Comparison of ENCODE assay signal across 15 cellular contexts in the genomic region with DNA sequence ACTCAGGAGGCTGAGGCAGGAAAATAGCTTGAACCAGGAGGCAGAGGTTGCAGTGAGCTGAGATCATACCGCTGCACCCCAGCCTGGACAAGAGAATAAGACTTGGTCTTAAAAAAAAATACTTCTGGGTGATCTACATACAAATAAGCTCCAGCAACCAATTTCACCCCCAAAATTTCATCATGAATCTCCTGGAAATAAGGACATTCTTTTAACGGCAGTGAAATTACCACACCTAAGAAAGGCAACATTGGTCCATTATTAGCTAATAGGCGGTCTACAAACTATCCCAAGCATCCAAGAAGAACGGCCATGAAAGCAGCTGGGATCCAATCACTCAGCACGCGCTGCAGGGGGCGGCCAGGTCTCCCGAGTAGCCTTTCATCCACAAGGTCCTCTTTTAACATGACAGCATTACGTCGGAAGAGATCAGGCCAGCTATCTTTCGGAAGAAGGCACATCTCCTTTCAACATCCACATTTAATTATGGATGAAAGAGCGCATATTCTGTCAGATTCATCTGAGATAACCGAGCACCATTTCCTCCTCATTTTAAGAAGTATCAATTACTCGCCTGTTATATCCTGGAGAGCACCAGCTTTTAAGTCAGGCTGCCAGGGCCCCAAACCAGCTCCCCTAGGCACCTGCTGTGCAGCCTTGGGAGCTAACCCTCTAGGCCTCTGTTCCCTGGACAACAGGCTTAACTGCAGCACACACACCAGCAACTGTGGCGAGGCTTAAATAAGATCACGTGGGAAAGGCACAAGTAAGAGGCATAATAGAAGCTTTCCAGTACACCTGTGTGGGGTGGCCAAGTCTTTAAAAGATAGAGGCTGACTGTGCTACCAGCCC. TPM values are rescaled to one million over a fixed set of nuclear protein-coding genes. Genes with fewer than 3 reads are reported as not detected.
DNase-seq lines count a peak whose midpoint lies in the region; ATAC-seq, FAIRE-seq and TF ChIP-seq lines count a peak whose summit lies in the region.
"Had no signal": no experiment of that assay in that cellular context is flagged by ENCODE, and none has a peak within 500 bp of the region (broad histone marks: within the 10 kb centered on the region; RNA-seq: fewer than 3 reads in every experiment).

No MANE protein-coding gene starts in this region.

- H3K36me3 ChIP-seq in BLaER1 treated with 17β-estradiol and CSF1 and Interleukin-3, amounts not matched to agents 10 nM and 100 nM, result peaks cover 11 to 29% (median 22%) of the 10 kb centered on the region in 11 experiments
- no peaks in the 10 kb centered on the region for H3K36me3 ChIP-seq in GM23338 (ENCODE audit: insufficient read depth)
- peaks cover 3 to 14% of the 10 kb centered on the region in 2 experiments for H3K36me3 ChIP-seq in GM12878 (ENCODE audit: control insufficient read depth in 2 of 2, insufficient read depth in 2 of 2, low read length in 1 of 2)
- H3K36me3 ChIP-seq in SK-N-SH (replicated peaks in 1 of 2; ENCODE audit: control insufficient read depth in 1 of 2, insufficient read depth in 2 of 2, low read length in 1 of 2), result peaks cover 8 to 14% of the 10 kb centered on the region in 2 experiments
- H3K36me3 ChIP-seq: ovary had no signal

- WGBS in GM12878 (ENCODE audit: insufficient coverage, insufficient replicate concordance, low lambda C conversion rate, missing lambda C conversion rate), result 65% methylated on average over 16 of the region's 16 CpGs
- 90% methylated on average over 16 of the region's 16 CpGs for WGBS in SK-N-SH (ENCODE audit: low lambda C conversion rate)

- ATAC-seq in GM23338 (no peak), GM12878 (no peak), HG02571 (IDR thresholded peaks at IDR 0.05; ENCODE audit: unreplicated experiment) (no peak), HG03565 (IDR thresholded peaks at IDR 0.05; ENCODE audit: unreplicated experiment) (no peak)

- H3F3A ChIP-seq in GM23338 (replicated peaks; ENCODE audit: low read depth) (no peaks in the 10 kb centered on the region), SK-N-SH (replicated peaks; ENCODE audit: insufficient read depth) (no peaks in the 10 kb centered on the region)

- in situ Hi-C loops in GM12878 (cut with MboI), result no loop called here

- no peak overlapping the region for H3K27ac Mint-ChIP-seq in GM23338
- H3K27ac Mint-ChIP-seq in neural crest cell (ENCODE audit: unreplicated experiment), result no peak overlapping the region

- intact Hi-C loops in GM12878 (cut with micrococcal nuclease; ENCODE audit: unreplicated experiment), result loop anchor here (2.0 kb wide), 1 partner anchor 37 kb away; no protein-coding TSS in a partner anchor

- SMC1A ChIA-PET in GM12878 (lab: Charles Lee; ENCODE audit: uncharacterized antibody, unreplicated experiment), result interaction anchor here (0.9 to 4.5 kb wide), 15 partner anchors 8 to 150 kb away, joined by 3 to 112 read pairs (median 7); no protein-coding TSS in a partner anchor

- no TSS peak for BruUV-seq in GM12878 (replicated peaks; lab: Mats Ljungman, UMichigan)

- DNase-seq in GM23338 (ENCODE audit: low spot score) (peak; percentile 20), GM12878 (ENCODE audit: low read depth, low spot score) (no peak), neural crest cell (ENCODE audit: low read depth, low spot score) (no peak), SK-N-SH (no peak)
- no peak for DNase-seq in activated CD4-positive, CD25-positive, alpha-beta regulatory T cell treated with anti-CD3 and anti-CD28 coated beads, Interleukin-2, amount 50 U/mL, for 72 hours
- DNase-seq: activated CD4-positive, alpha-beta T cell treated with anti-CD3 and anti-CD28 coated beads for 1 hour; activated effector memory CD4-positive, alpha-beta T cell treated with anti-CD3 and anti-CD28 coated beads, Interleukin-2, amount 50 U/mL, for 16 hours; BE2C; ovary had no signal

- RAD21 ChIA-PET in GM12878 (lab: Charles Lee; ENCODE audit: unreplicated experiment), result interaction anchor here (0.6 to 4.6 kb wide), 11 partner anchors 8 to 120 kb away, joined by 3 to 127 read pairs (median 12); no protein-coding TSS in a partner anchor

- no peak for TF ChIP-seq RAD21 in GM12878 (IDR thresholded peaks at IDR 0.05; ENCODE audit: insufficient read depth, low read depth, low read length)
- no peak for TF ChIP-seq RAD21 in SK-N-SH (IDR thresholded peaks at IDR 0.05; ENCODE audit: low read length)

- H3K9me3 Mint-ChIP-seq in GM23338 (peaks cover 71% of the 10 kb centered on the region), neural crest cell (no peaks in the 10 kb centered on the region)

- peaks cover 30% of the 10 kb centered on the region for H3K4me1 Mint-ChIP-seq in GM23338
- peaks cover 33% of the 10 kb centered on the region for H3K4me1 Mint-ChIP-seq in neural crest cell

- no peak for FAIRE-seq in GM12878 (lab: Jason Lieb, UNC)
- FAIRE-seq: keratinocyte had no signal

- H3K79me2 ChIP-seq in GM23338 (replicated peaks; ENCODE audit: insufficient read depth) (peaks cover 87% of the 10 kb centered on the region), GM12878 (ENCODE audit: control insufficient read depth, insufficient read depth, low read length) (peaks cover 99% of the 10 kb centered on the region), SK-N-SH (ENCODE audit: insufficient read depth) (peaks cover 91% of the 10 kb centered on the region)

- peak overlapping the region in 3 of 11 experiments; percentile 3 to 95 (median 25); a peak in 3 of 22 replicates for H3K27ac ChIP-seq in BLaER1 treated with 17β-estradiol and CSF1 and Interleukin-3, amounts not matched to agents 10 nM and 100 nM
- H3K27ac ChIP-seq in GM23338 (ENCODE audit: low read depth) (no peak overlapping the region), GM12878 (ENCODE audit: control insufficient read depth, insufficient read depth) (peak overlapping the region; percentile 94), SK-N-SH (ENCODE audit: low read depth in 2 of 2, low read length in 1 of 2) (peak overlapping the region in 1 of 2 experiments; percentile 51; a peak in 1 of 4 replicates)
- H3K27ac ChIP-seq: KMS-11, ovary, SK-N-MC had no signal

- no peaks in the 10 kb centered on the region for H3K27me3 ChIP-seq in BLaER1 treated with 17β-estradiol and CSF1 and Interleukin-3, amounts not matched to agents 10 nM and 100 nM
- H3K27me3 ChIP-seq in GM23338 (ENCODE audit: insufficient read depth) (no peaks in the 10 kb centered on the region), GM12878 (replicated peaks in 1 of 2; ENCODE audit: control insufficient read depth in 2 of 2, insufficient read depth in 2 of 2, low read length in 1 of 2) (no peaks in the 10 kb centered on the region), SK-N-SH (ENCODE audit: insufficient read depth) (no peaks in the 10 kb centered on the region)
- H3K27me3 ChIP-seq: BE2C, ovary had no signal

- TF ChIP-seq EP300 in GM12878 (IDR thresholded peaks at IDR 0.05; ENCODE audit: borderline replicate concordance in 1 of 2, control insufficient read depth in 1 of 2, low read depth in 2 of 2, low read length in 2 of 2) (no peak), SK-N-SH (IDR thresholded peaks at IDR 0.05; ENCODE audit: borderline replicate concordance in 1 of 2, low read depth in 1 of 2, low read length in 1 of 2) (no peak)

- peaks cover 68 to 89% (median 83%) of the 10 kb centered on the region in 11 experiments for H4K20me1 ChIP-seq in BLaER1 treated with 17β-estradiol and CSF1 and Interleukin-3, amounts not matched to agents 10 nM and 100 nM
- H4K20me1 ChIP-seq in GM23338 (replicated peaks; ENCODE audit: insufficient read depth) (peaks cover 25% of the 10 kb centered on the region), GM12878 (ENCODE audit: control insufficient read depth, insufficient read depth) (no peaks in the 10 kb centered on the region), SK-N-SH (ENCODE audit: insufficient read depth) (peaks cover 48% of the 10 kb centered on the region)

- H3K4me3 Mint-ChIP-seq in GM23338, result no peak overlapping the region
- H3K4me3 Mint-ChIP-seq in neural crest cell, result peak overlapping the region; percentile 56

- no peaks in the 10 kb centered on the region; a peak in 1 of 22 replicates for H3K9me3 ChIP-seq in BLaER1 treated with 17β-estradiol and CSF1 and Interleukin-3, amounts not matched to agents 10 nM and 100 nM (replicated peaks in 1 of 11)
- H3K9me3 ChIP-seq in GM12878 (replicated peaks; ENCODE audit: control insufficient read depth, insufficient read depth, low read length) (no peaks in the 10 kb centered on the region), SK-N-SH (no peaks in the 10 kb centered on the region)
- H3K9me3 ChIP-seq: BE2C, ovary had no signal

- peak overlapping the region; percentile 81 to 98 (median 95); a peak in 19 of 22 replicates for H3K4me2 ChIP-seq in BLaER1 treated with 17β-estradiol and CSF1 and Interleukin-3, amounts not matched to agents 10 nM and 100 nM
- H3K4me2 ChIP-seq in GM23338 (no peak overlapping the region), GM12878 (ENCODE audit: control insufficient read depth, insufficient read depth) (peak overlapping the region; percentile 99), SK-N-SH (no peak overlapping the region)
- H3K4me2 ChIP-seq: KMS-11 had no signal

- H3K9ac ChIP-seq in BLaER1 treated with 17β-estradiol and CSF1 and Interleukin-3, amounts not matched to agents 10 nM and 100 nM, result peak overlapping the region in 3 of 11 experiments; percentile 10 to 95 (median 44); a peak in 3 of 22 replicates
- H3K9ac ChIP-seq in GM12878 (ENCODE audit: control insufficient read depth, insufficient read depth, low read length) (peak overlapping the region; percentile 88), SK-N-SH (no peak overlapping the region)
- H3K9ac ChIP-seq: KMS-11 had no signal

- H3K27me3 Mint-ChIP-seq in GM23338 (ENCODE audit: insufficient read depth, low read depth, poor library complexity) (peaks cover 1% of the 10 kb centered on the region), neural crest cell (ENCODE audit: low read depth) (no peaks in the 10 kb centered on the region)

- TF ChIP-seq CTCF in GM23338 (conservative IDR thresholded peaks at IDR 0.05; ENCODE audit: low read depth in 2 of 2), result no peak
- TF ChIP-seq CTCF in GM12878 (IDR thresholded peaks at IDR 0.05 in 2 of 3, conservative IDR thresholded peaks at IDR 0.05 in 1 of 3; ENCODE audit: control insufficient read depth in 2 of 3, extremely low read depth in 1 of 3, insufficient read depth in 1 of 3, low read depth in 3 of 3, low read length in 3 of 3), result no peak
- no peak for TF ChIP-seq CTCF in neural crest cell (conservative IDR thresholded peaks at IDR 0.05)
- no peak for TF ChIP-seq CTCF in SK-N-SH (IDR thresholded peaks at IDR 0.05)

- H3K4me3 ChIP-seq in BLaER1 treated with 17β-estradiol and CSF1 and Interleukin-3, amounts not matched to agents 10 nM and 100 nM, result no peak overlapping the region
- H3K4me3 ChIP-seq in GM23338 (no peak overlapping the region), GM12878 (peak overlapping the region; percentile 98), SK-N-SH (ENCODE audit: low read depth in 2 of 2, low read length in 1 of 2) (no peak overlapping the region)
- H3K4me3 ChIP-seq: ovary, SK-N-MC had no signal

- peak; percentile 23; the same call in 1 of the 2 replicates for TF ChIP-seq POLR2A in GM12878 (IDR thresholded peaks at IDR 0.05; ENCODE audit: low read depth, low read length)

- H3K4me1 ChIP-seq in BLaER1 treated with 17β-estradiol and CSF1 and Interleukin-3, amounts not matched to agents 10 nM and 100 nM, result peaks cover 73 to 90% (median 86%) of the 10 kb centered on the region in 10 experiments
- H3K4me1 ChIP-seq in GM23338 (ENCODE audit: insufficient read depth) (peaks cover 5% of the 10 kb centered on the region; the same call in 1 of the 2 replicates), GM12878 (ENCODE audit: control insufficient read depth, insufficient read depth, low read length) (peaks cover 51% of the 10 kb centered on the region), SK-N-SH (ENCODE audit: control insufficient read depth in 1 of 2, insufficient read depth in 2 of 2, low read depth in 1 of 2, low read length in 1 of 2) (peaks cover 9 to 16% of the 10 kb centered on the region in 2 experiments; a peak in 2 of 4 replicates)
- H3K4me1 ChIP-seq: BE2C had no signal

- CTCF ChIA-PET in GM12878 (lab: Yijun Ruan, JAX), result interaction anchor here (1.0 to 6.0 kb wide), 7 partner anchors 10 to 96 kb away, joined by 3 to 51 read pairs (median 7); no protein-coding TSS in a partner anchor
- CTCF ChIA-PET in SK-N-SH (lab: Yijun Ruan, JAX), result interaction anchor here (1.7 kb wide), 1 partner anchor 9 kb away, joined by 8 read pairs; no protein-coding TSS in a partner anchor

- POLR2A ChIA-PET in GM12878 (lab: Charles Lee), result interaction anchor here (0.6 to 4.6 kb wide), 14 partner anchors 9 to 147 kb away, joined by 3 to 144 read pairs (median 6); no protein-coding TSS in a partner anchor
- POLR2A ChIA-PET in SK-N-SH (lab: Yijun Ruan, JAX), result no interaction called here

- H3K9me2 ChIP-seq in GM23338 (ENCODE audit: insufficient read depth), result no peaks in the 10 kb centered on the region
- H3K9me2 ChIP-seq in SK-N-SH, result no peaks in the 10 kb centered on the region

- H2AFZ ChIP-seq in GM23338 (no peak overlapping the region), GM12878 (ENCODE audit: control insufficient read depth, low read depth, low read length) (no peak overlapping the region), SK-N-SH (ENCODE audit: low read depth) (no peak overlapping the region)

- H3K36me3 Mint-ChIP-seq in GM23338 (ENCODE audit: low read depth) (peaks cover 27% of the 10 kb centered on the region), neural crest cell (ENCODE audit: low read depth) (peaks cover 8% of the 10 kb centered on the region)

RNA-seq across cellular contexts. Expression of a gene that starts 4.2 kb away (rescaled TPM):
- 27.1 and 30.3 TPM in 2 replicates for total RNA-seq in GM23338 (2014; rRNA removed; shearing (Covaris generic))
- polyA plus RNA-seq in GM23338 (2016; fragmentation: Nextera tagmentation; extraction: Ambion mirVana) (6.7 and 7.7 TPM in 2 replicates), GM12878 (2011; rRNA removed) (256 and 257 TPM in 2 replicates), GM12878 (2014; fragmentation: Illumina TruSeq; extraction: Trizol) (36.4 and 44.8 TPM in 2 replicates), GM12878 (2014; fragmentation: Nextera tagmentation; extraction: Ambion mirVana) (10 to 100 TPM; 17.6 to 24.7 TPM), GM12878 (2014; rRNA removed) (36.8 and 41.6 TPM in 2 replicates), GM12878 (2016; fragmentation: Nextera tagmentation; extraction: Ambion mirVana) (10 to 100 TPM; 12.7 to 15.1 TPM), SK-N-SH (2012; rRNA removed) (14.5 and 20.5 TPM in 2 replicates)
- 830 and 863 TPM in 2 replicates for total RNA-seq in GM12878 (2013; cell fraction: nucleolus; rRNA removed)
- total RNA-seq in GM12878 (2014; rRNA removed) (46.0 and 49.5 TPM in 2 replicates), GM12878 (2014; rRNA removed; fragmentation: Illumina TruSeq; extraction: Trizol) (36.8 and 37.5 TPM in 2 replicates), GM12878 (2021) (40.3 and 44.5 TPM in 2 replicates), neural crest cell (19.4 TPM in 2 replicates)
- 45.1 TPM for polyA plus RNA-seq in GM12878 (2011; ENCODE audit: low read depth)
- 161 and 187 TPM in 2 replicates for polyA plus RNA-seq in GM12878 (2011; cell fraction: cytosol; rRNA removed)
- polyA plus RNA-seq in GM12878 (2011; cell fraction: nucleus; rRNA removed), result 216 and 284 TPM in 2 replicates
- polyA plus RNA-seq in GM12878 (2012), result 58.1 and 84.6 TPM in 2 replicates
- polyA minus RNA-seq in GM12878 (2011; rRNA and poly(A)+ RNA removed), result 315 and 350 TPM in 2 replicates
- 107 and 115 TPM in 2 replicates for polyA minus RNA-seq in GM12878 (2011; cell fraction: cytosol; rRNA and poly(A)+ RNA removed)
- polyA minus RNA-seq in GM12878 (2011; cell fraction: nucleus; rRNA and poly(A)+ RNA removed), result 222 and 331 TPM in 2 replicates
- polyA plus RNA-seq in SK-N-SH (2012; cell fraction: cytosol; rRNA removed), result 13.3 and 15.6 TPM in 2 replicates
- 19.1 and 32.5 TPM in 2 replicates for polyA plus RNA-seq in SK-N-SH (2012; cell fraction: nucleus; rRNA removed)

RNA-seq across cellular contexts. Expression of a gene that starts 33.8 kb away (rescaled TPM):
- total RNA-seq in GM23338 (2014; rRNA removed; shearing (Covaris generic)), result 4.4 and 5.9 TPM in 2 replicates
- polyA plus RNA-seq in GM23338 (2016; fragmentation: Nextera tagmentation; extraction: Ambion mirVana) (1.4 and 1.9 TPM in 2 replicates), GM12878 (2011; rRNA removed) (62.8 and 71.4 TPM in 2 replicates), GM12878 (2014; fragmentation: Illumina TruSeq; extraction: Trizol) (3.2 and 3.7 TPM in 2 replicates), GM12878 (2014; fragmentation: Nextera tagmentation; extraction: Ambion mirVana) (under 1 TPM; 0.42 to 0.53 TPM), GM12878 (2014; rRNA removed) (3.0 TPM in 2 replicates), GM12878 (2016; fragmentation: Nextera tagmentation; extraction: Ambion mirVana) (1 to 10 TPM; 1.7 to 3.8 TPM), SK-N-SH (2012; rRNA removed) (0.05 and 0.06 TPM in 2 replicates)
- 21.7 and 24.4 TPM in 2 replicates for total RNA-seq in GM12878 (2013; cell fraction: nucleolus; rRNA removed)
- total RNA-seq in GM12878 (2014; rRNA removed) (2.4 and 2.5 TPM in 2 replicates), GM12878 (2014; rRNA removed; fragmentation: Illumina TruSeq; extraction: Trizol) (2.6 and 3.0 TPM in 2 replicates), GM12878 (2021) (4.1 and 4.2 TPM in 2 replicates), neural crest cell (7.4 and 8.6 TPM in 2 replicates)
- 2.3 TPM for polyA plus RNA-seq in GM12878 (2011; ENCODE audit: low read depth)
- polyA plus RNA-seq in GM12878 (2011; cell fraction: cytosol; rRNA removed), result 59.7 and 62.9 TPM in 2 replicates
- 37.7 and 42.3 TPM in 2 replicates for polyA plus RNA-seq in GM12878 (2011; cell fraction: nucleus; rRNA removed)
- polyA plus RNA-seq in GM12878 (2012), result 5.0 and 5.5 TPM in 2 replicates
- 61.7 and 63.7 TPM in 2 replicates for polyA minus RNA-seq in GM12878 (2011; rRNA and poly(A)+ RNA removed)
- 23.4 and 23.9 TPM in 2 replicates for polyA minus RNA-seq in GM12878 (2011; cell fraction: cytosol; rRNA and poly(A)+ RNA removed)
- polyA minus RNA-seq in GM12878 (2011; cell fraction: nucleus; rRNA and poly(A)+ RNA removed), result 12.7 and 17.6 TPM in 2 replicates
- polyA plus RNA-seq in SK-N-SH (2012; cell fraction: cytosol; rRNA removed), result 0.14 and 0.21 TPM in 2 replicates
- polyA plus RNA-seq in SK-N-SH (2012; cell fraction: nucleus; rRNA removed), result 0.02 and 0.08 TPM in 2 replicates
- polyA plus RNA-seq: keratinocyte had no signal

Comparison
In these comparisons a context has a peak if more than half of its experiments do, and no peak if none do; other contexts are left out.
1. H3K4me2 ChIP-seq: peak in BLaER1 treated with 17β-estradiol and CSF1 and Interleukin-3, amounts not matched to agents 10 nM and 100 nM (11 of 11) and GM12878 (single experiment); none in GM23338 (single experiment) and SK-N-SH (single experiment).